Comparison of ENCODE assay signal across 1 cellular context in the genomic region with DNA sequence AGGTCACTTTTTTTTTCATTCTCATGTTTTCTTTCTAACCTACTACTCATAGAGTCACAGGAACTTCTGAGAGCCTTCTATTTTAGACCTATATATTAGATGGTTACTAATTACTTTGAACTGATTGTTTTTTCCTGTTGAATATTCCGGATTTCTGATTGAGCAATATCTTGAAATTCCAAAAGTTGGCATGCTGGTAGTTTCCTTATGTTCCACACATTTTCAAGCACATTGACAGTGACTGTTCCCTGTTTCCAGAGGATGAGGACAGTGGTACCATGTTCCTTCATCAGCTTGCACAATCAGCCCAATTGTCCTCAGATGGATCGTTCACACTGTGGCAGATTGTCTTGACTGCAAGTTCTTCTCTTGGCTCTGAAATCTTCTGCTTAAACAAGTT.
TF ChIP-seq lines count a peak whose summit lies in the region.

No MANE protein-coding gene starts in this region.

TF ChIP-seq in IMR-90, 13 proteins besides CTCF, POLR2A, EP300 and RAD21:
- peak; percentile 48; the same call in 1 of the 2 replicates for TF ChIP-seq CEBPB (IDR thresholded peaks at IDR 0.05; ENCODE audit: low read depth, low read length)
- no peak for TF ChIP-seq BHLHE40 (IDR thresholded peaks at IDR 0.05; ENCODE audit: low read depth, low read length)
